11 cellular contexts compared by ENCODE assay signal in the genomic region with DNA sequence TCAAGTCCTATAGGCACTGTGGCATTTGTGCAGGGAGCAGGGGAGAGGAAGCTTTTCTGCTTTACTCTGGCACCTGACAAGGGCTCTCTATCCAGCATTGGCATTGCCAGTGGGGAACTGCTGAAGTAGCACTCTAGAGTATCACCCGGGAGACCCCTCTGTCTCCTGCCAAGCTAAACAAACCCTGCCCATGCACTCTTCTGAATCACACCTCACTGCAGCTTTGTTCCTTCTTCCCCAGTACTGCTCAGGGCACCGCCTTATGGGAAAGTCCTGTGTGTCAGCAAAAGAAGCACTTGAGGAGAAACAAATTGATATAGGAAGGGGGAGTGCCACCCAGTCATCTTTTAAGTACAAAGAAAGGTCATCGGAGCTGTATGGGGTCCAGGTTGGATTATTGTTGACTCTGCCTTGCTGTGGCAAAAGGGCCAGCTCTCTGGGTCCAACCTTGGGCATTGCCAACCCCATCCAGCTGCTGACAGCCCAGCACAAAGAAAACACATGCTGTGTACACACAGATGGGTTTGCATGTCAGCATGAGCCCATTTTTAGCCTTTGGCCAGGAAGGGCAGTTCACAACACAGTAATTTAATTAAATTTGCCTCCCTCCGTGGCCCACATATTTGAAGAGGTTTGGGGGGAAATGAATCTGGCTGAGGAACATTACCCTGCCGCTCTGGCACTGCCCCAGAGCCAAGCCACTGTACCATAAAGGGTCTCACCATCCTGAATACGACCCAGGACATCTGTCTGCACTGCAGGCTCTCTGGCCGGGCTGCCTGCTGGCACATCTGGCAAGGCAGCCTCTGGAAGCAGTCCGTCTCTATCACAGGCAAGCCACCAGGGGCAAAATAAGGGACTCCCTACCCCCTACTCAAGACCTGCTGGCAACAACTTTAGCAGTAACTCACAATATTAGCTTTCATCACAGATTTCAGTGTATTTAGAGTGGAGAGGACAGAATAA. TPM values are rescaled to one million over a fixed set of nuclear protein-coding genes. Genes with fewer than 3 reads are reported as not detected.
DNase-seq lines count a peak whose midpoint lies in the region; ATAC-seq and TF ChIP-seq lines count a peak whose summit lies in the region.
"Had no signal": no experiment of that assay in that cellular context is flagged by ENCODE, and none has a peak within 500 bp of the region (broad histone marks: within the 10 kb centered on the region; RNA-seq: fewer than 3 reads in every experiment).

No MANE protein-coding gene starts in this region.

- POLR2A ChIA-PET in GM10248 (lab: Yijun Ruan, JAX): no interaction called here

- CTCF ChIA-PET in GM10248 (lab: Yijun Ruan, JAX): interaction anchor here (1.0 to 2.3 kb wide), 4 partner anchors 9 to 18 kb away, joined by 5 to 9 read pairs (median 6); no protein-coding TSS in a partner anchor

- no peak for TF ChIP-seq CTCF in GM10248 (IDR thresholded peaks at IDR 0.05; ENCODE audit: control extremely low read depth, extremely low read depth, low read depth, missing control alignments)

- DNase-seq in NCI-H1105 (lab: John Stamatoyannopoulos, UW): peak; percentile 39
- DNase-seq in NCI-H748 treated with DMSO at 0.1 percent for 48 hours (lab: John Stamatoyannopoulos, UW): peak; percentile 61
- peak; percentile 78 for DNase-seq in renal cortical epithelial cell (ENCODE audit: low read depth)
- no peak for DNase-seq in activated T-cell treated with anti-CD3 and anti-CD28 coated beads, Interleukin-2, amount 50 U/mL, for 1 hour
- no peak for DNase-seq in GM10248 (ENCODE audit: extremely low spot score)
- no peak for DNase-seq in T-helper 9 cell
- DNase-seq: H9, ovary, T-cell had no signal

- ATAC-seq in esophagus mucosa: peak; percentile 88
- ATAC-seq: T-cell had no signal

RNA-seq across cellular contexts. Expression of gene LRRC4, which starts 13.1 kb away (rescaled TPM):
- total RNA-seq in esophagus mucosa: 16.7 TPM
- total RNA-seq in renal cortical epithelial cell: 0.15 and 1.0 TPM in 2 replicates
- total RNA-seq: NCI-H460 had no signal

Comparison
In these comparisons a context has a peak if more than half of its experiments do, and no peak if none do; other contexts are left out.
1. DNase-seq: peak in NCI-H1105 (single experiment), NCI-H748 treated with DMSO at 0.1 percent for 48 hours (single experiment) and renal cortical epithelial cell (single experiment); none in activated T-cell treated with anti-CD3 and anti-CD28 coated beads, Interleukin-2, amount 50 U/mL, for 1 hour (single experiment), GM10248 (single experiment) and T-helper 9 cell (single experiment).